Comparison of ENCODE assay signal across 20 cellular contexts in the genomic region with DNA sequence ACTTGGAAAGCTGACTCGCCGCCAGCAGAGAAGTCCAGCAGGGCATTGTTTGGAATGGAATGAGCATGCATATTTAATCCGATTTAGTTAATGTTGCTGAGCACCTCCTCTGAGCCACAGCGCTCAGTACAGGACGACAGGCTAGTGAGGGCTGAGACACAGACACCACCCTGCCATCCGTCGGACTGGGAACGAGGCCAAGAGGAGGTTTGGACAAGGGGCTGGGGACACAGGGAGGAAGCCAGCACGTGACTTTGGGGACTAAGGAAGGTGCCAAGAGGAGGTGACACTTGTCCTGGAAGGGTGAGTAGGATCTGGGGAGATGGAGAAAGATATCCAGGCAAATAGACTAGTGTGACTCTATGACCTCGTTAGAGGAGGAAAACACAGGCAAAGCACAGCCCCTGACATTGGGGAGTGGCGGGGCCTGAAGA.
DNase-seq lines count a peak whose midpoint lies in the region; ATAC-seq and TF ChIP-seq lines count a peak whose summit lies in the region.
"Had no signal": no experiment of that assay in that cellular context is flagged by ENCODE, and none has a peak within 500 bp of the region (broad histone marks: within the 10 kb centered on the region; RNA-seq: fewer than 3 reads in every experiment).

No MANE protein-coding gene starts in this region.

- DNase-seq in COR-L47 (lab: John Stamatoyannopoulos, UW) (peak; percentile 83), SHP77 treated with DMSO at 0.1 percent for 48 hours (lab: John Stamatoyannopoulos, UW) (peak; percentile 11), heart right ventricle (peak; percentile 15 to 29), KBM-7 (no peak), head of caudate nucleus (no peak)
- no peak for DNase-seq in activated CD4-positive, alpha-beta T cell treated with anti-CD3 and anti-CD28 coated beads, Interleukin-2, amount 50 U/mL, for 4 hours
- DNase-seq in NK-92 treated with Interleukin-12 subunit alpha and Interleukin-12 subunit beta, amount 100 ng/mL, for 24 hours (lab: John Stamatoyannopoulos, UW), result no peak
- DNase-seq: activated naive CD4-positive, alpha-beta T cell; activated T-cell treated with anti-CD3 and anti-CD28 coated beads for 4 hours; central memory CD4-positive, alpha-beta T cell; effector memory CD4-positive, alpha-beta T cell; glutamatergic neuron; NCI-H1048; NCI-H2171; stimulated activated CD4-positive, alpha-beta T cell treated with anti-CD3 and anti-CD28 coated beads, Interleukin-2, amount 100 ng/mL, for 24 hours; stimulated activated naive CD8-positive, alpha-beta T cell treated with anti-CD3 and anti-CD28 coated beads, Interleukin-15, Interleukin-2, amounts not matched to agents 100 U/mL and 50 U/mL, for 24 hours; T-cell; tibial artery had no signal

- ATAC-seq in heart right ventricle, result peak in 7 of 8 donors; percentile 29 to 78 (median 67)
- ATAC-seq: stimulated activated naive CD8-positive, alpha-beta T cell treated with anti-CD3 and anti-CD28 coated beads, Interleukin-15, Interleukin-2, amounts not matched to agents 100 U/mL and 50 U/mL, for 24 hours; T-cell had no signal

- TF ChIP-seq CTCF in HEK293 (tag by site-specific recombination; IDR thresholded peaks at IDR 0.05) (no peak), heart right ventricle (IDR thresholded peaks at IDR 0.05) (no peak)

- H3K9me3 ChIP-seq in HEK293 (ENCODE audit: control insufficient read depth, insufficient read depth, low read depth, low read length), result no peaks in the 10 kb centered on the region
- H3K9me3 ChIP-seq in heart right ventricle, result no peaks in the 10 kb centered on the region
- H3K9me3 ChIP-seq: tibial artery had no signal

- in situ Hi-C loops in KBM-7 (cut with MboI; ENCODE audit: low pct_unique_long_range_greater_than_20kb, low sequenced_read_pairs), result no loop called here

- H3K4me1 ChIP-seq in HEK293 (ENCODE audit: control insufficient read depth, insufficient read depth, low read length) (peaks cover 2% of the 10 kb centered on the region; the same call in 1 of the 2 replicates), heart right ventricle (peaks cover 0 to 15% (median 8%) of the 10 kb centered on the region in 9 donors)
- H3K4me1 ChIP-seq: tibial artery had no signal

- intact Hi-C loops in heart right ventricle (cut with DNase I), result no loop called here
- intact Hi-C loops in head of caudate nucleus (cut with DNase I), result no loop called here

- POLR2A ChIA-PET in HEK293 (lab: Yijun Ruan, JAX), result no interaction called here

- H3K4me3 ChIP-seq in HEK293 (ENCODE audit: low read depth, low read length), result no peak overlapping the region
- no peak overlapping the region for H3K4me3 ChIP-seq in heart right ventricle
- H3K4me3 ChIP-seq: lung, tibial artery had no signal

- H3K36me3 ChIP-seq in HEK293 (ENCODE audit: control insufficient read depth in 2 of 2, insufficient read depth in 1 of 2, low read length in 2 of 2), result no peaks in the 10 kb centered on the region
- H3K36me3 ChIP-seq in heart right ventricle, result no peaks in the 10 kb centered on the region
- H3K36me3 ChIP-seq: tibial artery had no signal

- 23 to 25% methylated on average over 11 of the region's 11 CpGs for WGBS in heart right ventricle, 2 donors

- no peaks in the 10 kb centered on the region for H3K27me3 ChIP-seq in heart right ventricle

- H3K27ac ChIP-seq in HEK293 (ENCODE audit: extremely low read depth, low read depth, low read length), result no peak overlapping the region
- H3K27ac ChIP-seq in heart right ventricle, result no peak overlapping the region
- H3K27ac ChIP-seq: tibial artery had no signal

- CTCF ChIA-PET in HEK293 (lab: Yijun Ruan, JAX), result interaction anchor here (0.7 kb wide), 2 partner anchors 112 to 409 kb away, joined by 3 read pairs; no protein-coding TSS in a partner anchor

TF ChIP-seq in HEK293, 187 proteins besides CTCF, POLR2A, EP300 and RAD21 (continues in another document):
- TF ChIP-seq ZFHX2 (tag by site-specific recombination; conservative IDR thresholded peaks at IDR 0.05) (no peak), KLF1 (tag by site-specific recombination; IDR thresholded peaks at IDR 0.05) (peak; percentile 71), ZNF133 (tag by site-specific recombination; IDR thresholded peaks at IDR 0.05) (no peak), ZNF341 (tag by site-specific recombination; IDR thresholded peaks at IDR 0.05; ENCODE audit: low read depth) (no peak), ZNF335 (tag by site-specific recombination; conservative IDR thresholded peaks at IDR 0.05) (peak; percentile 52), ZIC2 (tag by site-specific recombination; IDR thresholded peaks at IDR 0.05) (peak; percentile 11; the same call in 1 of the 2 replicates), ZNF366 (tag by site-specific recombination; conservative IDR thresholded peaks at IDR 0.05) (0 out of 2 replicates have a peak, but pooled peaks have one; percentile 14), WT1 (tag by site-specific recombination; IDR thresholded peaks at IDR 0.05) (peak; percentile 91), SP7 (tag by site-specific recombination; IDR thresholded peaks at IDR 0.05) (peak; percentile 56; the same call in 1 of the 2 replicates), ZSCAN16 (tag by site-specific recombination; IDR thresholded peaks at IDR 0.05) (no peak), ZNF157 (tag by site-specific recombination; IDR thresholded peaks at IDR 0.05) (peak; percentile 50; the same call in 1 of the 2 replicates), ZNF791 (tag by site-specific recombination; IDR thresholded peaks at IDR 0.05) (no peak), ZNF600 (tag by site-specific recombination; IDR thresholded peaks at IDR 0.05) (peak; percentile 88), ZBTB17 (tag by site-specific recombination; IDR thresholded peaks at IDR 0.05) (no peak)
- TF ChIP-seq, protein P1, sequence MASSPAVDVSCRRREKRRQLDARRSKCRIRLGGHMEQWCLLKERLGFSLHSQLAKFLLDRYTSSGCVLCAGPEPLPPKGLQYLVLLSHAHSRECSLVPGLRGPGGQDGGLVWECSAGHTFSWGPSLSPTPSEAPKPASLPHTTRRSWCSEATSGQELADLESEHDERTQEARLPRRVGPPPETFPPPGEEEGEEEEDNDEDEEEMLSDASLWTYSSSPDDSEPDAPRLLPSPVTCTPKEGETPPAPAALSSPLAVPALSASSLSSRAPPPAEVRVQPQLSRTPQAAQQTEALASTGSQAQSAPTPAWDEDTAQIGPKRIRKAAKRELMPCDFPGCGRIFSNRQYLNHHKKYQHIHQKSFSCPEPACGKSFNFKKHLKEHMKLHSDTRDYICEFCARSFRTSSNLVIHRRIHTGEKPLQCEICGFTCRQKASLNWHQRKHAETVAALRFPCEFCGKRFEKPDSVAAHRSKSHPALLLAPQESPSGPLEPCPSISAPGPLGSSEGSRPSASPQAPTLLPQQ (tag by site-specific recombination; IDR thresholded peaks at IDR 0.05), result 0 out of 2 replicates have a peak, but pooled peaks have one; percentile 16
- TF ChIP-seq, protein P2, sequence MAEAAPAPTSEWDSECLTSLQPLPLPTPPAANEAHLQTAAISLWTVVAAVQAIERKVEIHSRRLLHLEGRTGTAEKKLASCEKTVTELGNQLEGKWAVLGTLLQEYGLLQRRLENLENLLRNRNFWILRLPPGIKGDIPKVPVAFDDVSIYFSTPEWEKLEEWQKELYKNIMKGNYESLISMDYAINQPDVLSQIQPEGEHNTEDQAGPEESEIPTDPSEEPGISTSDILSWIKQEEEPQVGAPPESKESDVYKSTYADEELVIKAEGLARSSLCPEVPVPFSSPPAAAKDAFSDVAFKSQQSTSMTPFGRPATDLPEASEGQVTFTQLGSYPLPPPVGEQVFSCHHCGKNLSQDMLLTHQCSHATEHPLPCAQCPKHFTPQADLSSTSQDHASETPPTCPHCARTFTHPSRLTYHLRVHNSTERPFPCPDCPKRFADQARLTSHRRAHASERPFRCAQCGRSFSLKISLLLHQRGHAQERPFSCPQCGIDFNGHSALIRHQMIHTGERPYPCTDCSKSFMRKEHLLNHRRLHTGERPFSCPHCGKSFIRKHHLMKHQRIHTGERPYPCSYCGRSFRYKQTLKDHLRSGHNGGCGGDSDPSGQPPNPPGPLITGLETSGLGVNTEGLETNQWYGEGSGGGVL (tag by site-specific recombination; IDR thresholded peaks at IDR 0.05), result peak; percentile 34; the same call in 1 of the 2 replicates
- TF ChIP-seq, protein P3, sequence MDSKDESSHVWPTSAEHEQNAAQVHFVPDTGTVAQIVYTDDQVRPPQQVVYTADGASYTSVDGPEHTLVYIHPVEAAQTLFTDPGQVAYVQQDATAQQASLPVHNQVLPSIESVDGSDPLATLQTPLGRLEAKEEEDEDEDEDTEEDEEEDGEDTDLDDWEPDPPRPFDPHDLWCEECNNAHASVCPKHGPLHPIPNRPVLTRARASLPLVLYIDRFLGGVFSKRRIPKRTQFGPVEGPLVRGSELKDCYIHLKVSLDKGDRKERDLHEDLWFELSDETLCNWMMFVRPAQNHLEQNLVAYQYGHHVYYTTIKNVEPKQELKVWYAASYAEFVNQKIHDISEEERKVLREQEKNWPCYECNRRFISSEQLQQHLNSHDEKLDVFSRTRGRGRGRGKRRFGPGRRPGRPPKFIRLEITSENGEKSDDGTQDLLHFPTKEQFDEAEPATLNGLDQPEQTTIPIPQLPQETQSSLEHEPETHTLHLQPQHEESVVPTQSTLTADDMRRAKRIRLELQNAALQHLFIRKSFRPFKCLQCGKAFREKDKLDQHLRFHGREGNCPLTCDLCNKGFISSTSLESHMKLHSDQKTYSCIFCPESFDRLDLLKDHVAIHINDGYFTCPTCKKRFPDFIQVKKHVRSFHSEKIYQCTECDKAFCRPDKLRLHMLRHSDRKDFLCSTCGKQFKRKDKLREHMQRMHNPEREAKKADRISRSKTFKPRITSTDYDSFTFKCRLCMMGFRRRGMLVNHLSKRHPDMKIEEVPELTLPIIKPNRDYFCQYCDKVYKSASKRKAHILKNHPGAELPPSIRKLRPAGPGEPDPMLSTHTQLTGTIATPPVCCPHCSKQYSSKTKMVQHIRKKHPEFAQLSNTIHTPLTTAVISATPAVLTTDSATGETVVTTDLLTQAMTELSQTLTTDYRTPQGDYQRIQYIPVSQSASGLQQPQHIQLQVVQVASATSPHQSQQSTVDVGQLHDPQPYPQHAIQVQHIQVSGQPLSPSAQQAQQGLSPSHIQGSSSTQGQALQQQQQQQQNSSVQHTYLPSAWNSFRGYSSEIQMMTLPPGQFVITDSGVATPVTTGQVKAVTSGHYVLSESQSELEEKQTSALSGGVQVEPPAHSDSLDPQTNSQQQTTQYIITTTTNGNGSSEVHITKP (tag by site-specific recombination; IDR thresholded peaks at IDR 0.05), result peak; percentile 79

Comparison
In these comparisons a context has a peak if more than half of its experiments do, and no peak if none do; other contexts are left out.
1. DNase-seq: peak in COR-L47 (single experiment), SHP77 treated with DMSO at 0.1 percent for 48 hours (single experiment) and heart right ventricle (2 of 2); none in activated CD4-positive, alpha-beta T cell treated with anti-CD3 and anti-CD28 coated beads, Interleukin-2, amount 50 U/mL, for 4 hours (0 of 2), KBM-7 (single experiment), head of caudate nucleus (0 of 42) and NK-92 treated with Interleukin-12 subunit alpha and Interleukin-12 subunit beta, amount 100 ng/mL, for 24 hours (single experiment).